In the genomic region with DNA sequence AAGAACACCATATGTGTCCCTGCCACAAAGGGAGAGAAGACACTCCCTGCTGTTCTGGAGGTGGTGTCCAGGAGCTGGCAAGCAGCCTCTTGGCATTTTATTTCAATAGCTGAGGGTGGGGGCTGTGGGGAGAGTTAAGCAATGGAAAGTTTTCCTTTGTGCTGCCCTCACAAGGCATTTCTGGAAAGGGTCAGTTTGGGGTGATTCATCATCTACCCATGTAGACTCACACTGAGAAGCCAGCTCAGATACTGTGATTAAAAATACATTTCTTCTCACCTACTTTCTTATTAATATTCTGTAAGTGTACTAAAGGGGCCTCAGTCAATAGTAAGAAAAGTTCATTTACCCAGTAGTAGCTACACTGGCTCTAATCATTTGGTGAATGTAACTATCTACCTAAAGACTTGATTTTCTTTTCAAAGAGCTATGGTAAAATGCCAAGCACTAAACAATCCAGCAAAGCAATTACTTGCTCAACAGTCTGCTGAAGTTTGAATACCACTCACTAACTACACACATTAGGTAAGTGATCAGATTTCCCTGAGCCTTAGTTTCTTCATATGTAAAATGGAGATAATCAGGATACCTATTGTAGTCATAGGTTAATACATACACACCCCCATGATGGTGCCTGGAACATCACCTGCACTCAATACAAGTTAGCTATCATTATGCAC, we compare ENCODE assay signal across 10 cellular contexts. TPM values are rescaled to one million over a fixed set of nuclear protein-coding genes. Genes with fewer than 3 reads are reported as not detected.
DNase-seq lines count a peak whose midpoint lies in the region; ATAC-seq and TF ChIP-seq lines count a peak whose summit lies in the region.
"Had no signal": no experiment of that assay in that cellular context is flagged by ENCODE, and none has a peak within 500 bp of the region (broad histone marks: within the 10 kb centered on the region; RNA-seq: fewer than 3 reads in every experiment).

No MANE protein-coding gene starts in this region.

- H3K36me3 ChIP-seq in tibial nerve: no peaks in the 10 kb centered on the region

- no peak overlapping the region for H3K4me3 ChIP-seq in tibial nerve

- H3K27me3 ChIP-seq in tibial nerve: no peaks in the 10 kb centered on the region

- H3K27ac ChIP-seq in caudate nucleus (ENCODE audit: low read depth, low read length) (peak overlapping the region; percentile 58), tibial nerve (peak overlapping the region in 2 of 4 donors; percentile 58 to 60)

- peak in 1 of 2 donors; percentile 75 for TF ChIP-seq EP300 in tibial nerve (IDR thresholded peaks at IDR 0.05)

- TF ChIP-seq CTCF in tibial nerve (IDR thresholded peaks at IDR 0.05): no peak

- H3K9me3 ChIP-seq in tibial nerve: no peaks in the 10 kb centered on the region

- POLR2A ChIA-PET in HEK293T (lab: Yijun Ruan, JAX): no interaction called here

- DNase-seq in LHCN-M2 (ENCODE audit: low read depth): peak; percentile 92
- DNase-seq in caudate nucleus (lab: John Stamatoyannopoulos, UW): peak in 2 of 61 donors; percentile 46 to 66
- DNase-seq in left lobe of liver (ENCODE audit: low spot score): peak; percentile 54
- peak; percentile 55 to 71 for DNase-seq in tibial nerve (ENCODE audit: low spot score in 2 of 2)
- no peak for DNase-seq in GM19240 (ENCODE audit: insufficient read length, low spot score)
- no peak for DNase-seq in HEK293T (ENCODE audit: extremely low spot score)
- DNase-seq in erythroblast (lab: John Stamatoyannopoulos, UW): no peak
- no peak for DNase-seq in OCI-M1 (lab: John Stamatoyannopoulos, UW)
- DNase-seq: effector CD8-positive, alpha-beta T cell; stimulated activated CD4-positive, alpha-beta T cell treated with anti-CD3 and anti-CD28 coated beads, Interleukin-2, amount 100 ng/mL, for 24 hours had no signal

- peaks cover 0 to 38% (median 8%) of the 10 kb centered on the region in 4 donors for H3K4me1 ChIP-seq in tibial nerve

- CTCF ChIA-PET in HEK293T (lab: Yijun Ruan, JAX): interaction anchor here (0.6 kb wide), 1 partner anchor 13 kb away, joined by 3 read pairs; no protein-coding TSS in a partner anchor

- TF ChIP-seq POLR2A in tibial nerve (IDR thresholded peaks at IDR 0.05) (no peak), erythroblast (IDR thresholded peaks at IDR 0.05; ENCODE audit: low read length) (no peak)

- peak; percentile 68 for ATAC-seq in left lobe of liver

TF ChIP-seq in HEK293T, 16 proteins besides CTCF, POLR2A, EP300 and RAD21:
- TF ChIP-seq L3MBTL2 (conservative IDR thresholded peaks at IDR 0.05) (no peak), SUZ12 (IDR thresholded peaks at IDR 0.05) (no peak), FOXM1 (IDR thresholded peaks at IDR 0.05; ENCODE audit: borderline replicate concordance) (no peak), BHLHE40 (IDR thresholded peaks at IDR 0.05; ENCODE audit: borderline replicate concordance) (no peak), ARNT (IDR thresholded peaks at IDR 0.05) (no peak), ZNF384 (IDR thresholded peaks at IDR 0.05) (no peak), NFRKB (IDR thresholded peaks at IDR 0.05) (no peak)

RNA-seq across cellular contexts. Expression of a gene that starts 55.1 kb away (rescaled TPM):
- total RNA-seq in LHCN-M2 (2014; rRNA removed) (0.38 and 0.40 TPM in 2 replicates), left lobe of liver (9.1 TPM), tibial nerve (under 1 TPM; 0.22 to 0.60 (median 0.41) TPM)
- polyA plus RNA-seq in LHCN-M2 (2012): 0.07 TPM

Comparison
In these comparisons a context has a peak if more than half of its experiments do, and no peak if none do; other contexts are left out.
1. DNase-seq: peak in LHCN-M2 (single experiment), left lobe of liver (single experiment) and tibial nerve (2 of 2); none in GM19240 (single experiment), HEK293T (single experiment), erythroblast (0 of 2) and OCI-M1 (single experiment).